9 cellular contexts compared by ENCODE assay signal in the genomic region with DNA sequence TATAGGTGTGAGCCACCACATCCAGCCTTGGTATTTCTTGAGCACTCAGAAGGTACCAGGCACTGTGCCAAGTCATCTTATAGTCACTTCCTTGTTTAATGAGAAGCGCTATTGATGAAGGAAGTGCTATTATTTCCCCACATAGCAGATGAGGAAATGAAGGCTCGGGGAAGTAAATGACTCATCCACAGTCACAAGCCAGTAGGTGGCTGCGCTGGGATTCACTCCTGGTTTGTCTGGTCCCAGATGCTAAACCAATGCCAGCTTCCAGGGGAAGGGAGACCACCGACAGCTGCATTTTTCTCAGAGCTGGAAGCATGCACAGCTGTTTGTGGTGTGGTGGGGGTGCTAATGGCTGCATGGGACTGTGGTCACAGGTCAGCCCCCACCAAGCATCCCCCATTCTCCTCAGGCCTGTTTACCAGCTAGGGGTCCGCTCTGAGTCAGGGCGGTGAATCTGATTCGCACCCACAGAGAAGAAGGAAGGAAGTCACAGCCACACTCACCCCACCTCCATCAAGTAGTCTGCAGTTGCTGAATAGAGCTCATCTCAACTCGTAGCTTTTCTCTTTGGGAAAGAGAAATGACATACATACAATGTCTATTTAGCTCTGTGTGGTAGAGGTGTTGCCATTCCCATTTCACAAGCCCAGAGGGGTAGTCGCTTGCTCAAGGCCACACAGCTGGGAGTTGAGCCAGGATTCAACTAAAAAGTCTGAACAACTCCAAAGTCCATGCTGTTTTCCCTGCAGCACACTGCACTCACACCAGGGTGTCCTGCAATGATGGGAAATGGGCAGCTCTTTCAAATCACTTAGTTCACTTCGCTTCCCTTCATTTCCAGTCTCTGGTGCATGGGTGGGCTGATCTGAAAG. TPM values are rescaled to one million over a fixed set of nuclear protein-coding genes. Genes with fewer than 3 reads are reported as not detected.
A peak's percentile ranks its signal among the peaks of the same experiment; 100 is the strongest.
DNase-seq lines count a peak whose midpoint lies in the region; ATAC-seq, FAIRE-seq and TF ChIP-seq lines count a peak whose summit lies in the region.
"Had no signal": no experiment of that assay in that cellular context is flagged by ENCODE, and none has a peak within 500 bp of the region (broad histone marks: within the 10 kb centered on the region; RNA-seq: fewer than 3 reads in every experiment).

No MANE protein-coding gene starts in this region.

- H2BK5ac ChIP-seq in neuronal stem cell (ENCODE audit: low read length): peak overlapping the region; percentile 72

- H3K4me3 ChIP-seq in heart left ventricle: no peak overlapping the region
- H3K4me3 ChIP-seq in neuronal stem cell (ENCODE audit: low read length in 2 of 2): no peak overlapping the region

- no peak overlapping the region for H3K4me2 ChIP-seq in neuronal stem cell (ENCODE audit: insufficient read depth, low read length, poor library complexity, severe bottlenecking)

- peaks cover 7% of the 10 kb centered on the region for H3K27me3 Mint-ChIP-seq in activated B cell treated with CpG ODN at 0.5 μM for 24 hours
- H3K27me3 Mint-ChIP-seq in central memory CD8-positive, alpha-beta T cell: no peaks in the 10 kb centered on the region

- 60 to 64% (median 61%) methylated on average over 6 to 10 of the region's 10 CpGs for WGBS in heart left ventricle, 4 donors
- no CpG with 5 or more reads among the region's 10 CpGs for WGBS in neuronal stem cell (ENCODE audit: extremely low coverage in 2 of 2, insufficient read length in 2 of 2, insufficient replicate concordance in 1 of 2), 2 donors

- H3K36me3 Mint-ChIP-seq in activated B cell treated with CpG ODN at 0.5 μM for 24 hours (ENCODE audit: low read depth): no peaks in the 10 kb centered on the region
- peaks cover 21% of the 10 kb centered on the region for H3K36me3 Mint-ChIP-seq in central memory CD8-positive, alpha-beta T cell (ENCODE audit: insufficient read depth)

- H3K4ac ChIP-seq in neuronal stem cell (ENCODE audit: low read length): no peak overlapping the region

- peak overlapping the region; percentile 62 for H3K4me3 Mint-ChIP-seq in activated B cell treated with CpG ODN at 0.5 μM for 24 hours
- H3K4me3 Mint-ChIP-seq in central memory CD8-positive, alpha-beta T cell: peak overlapping the region; percentile 70

- H3K27ac ChIP-seq in heart left ventricle (peak overlapping the region; percentile 34 to 89 (median 64)), neuronal stem cell (replicated peaks; ENCODE audit: low read length) (no peak overlapping the region)

- no peak overlapping the region for H4K91ac ChIP-seq in neuronal stem cell (ENCODE audit: low read depth, low read length, poor library complexity)

- intact Hi-C loops in heart left ventricle (cut with DNase I) (loop anchor here in 3 of 10 donors (10.0 kb wide), 4 partner anchors 46 to 254 kb away; a partner anchor contains a TSS), Right ventricle myocardium inferior (cut with DNase I) (no loop called here), activated B cell treated with CpG ODN at 0.5 μM for 24 hours (cut with micrococcal nuclease) (loop anchor here (1.0 to 10.0 kb wide), 3 partner anchors 25 to 534 kb away; a partner anchor contains a TSS)

- no peak overlapping the region for H3K23ac ChIP-seq in neuronal stem cell (ENCODE audit: low read depth, low read length, poor library complexity)

- H2AFZ ChIP-seq in neuronal stem cell (ENCODE audit: low read length): peak overlapping the region; percentile 52

- no peak overlapping the region for H2BK12ac ChIP-seq in neuronal stem cell (ENCODE audit: low read length)

- no peak overlapping the region for H3K18ac ChIP-seq in neuronal stem cell (ENCODE audit: low read length)

- H3K27me3 ChIP-seq in heart left ventricle (peaks cover 0 to 6% (median 0%) of the 10 kb centered on the region in 9 donors), neuronal stem cell (ENCODE audit: control insufficient read depth in 3 of 3, insufficient read depth in 3 of 3, low read depth in 1 of 3, low read length in 3 of 3) (peaks cover 0 to 39% (median 0%) of the 10 kb centered on the region in 3 experiments)

- ATAC-seq in heart left ventricle (peak in 1 of 4 donors; percentile 39), Right ventricle myocardium inferior (no peak), activated B cell treated with CpG ODN at 0.5 μM for 24 hours (ENCODE audit: low read depth) (peak; percentile 71), GM18517 (IDR thresholded peaks at IDR 0.05; ENCODE audit: unreplicated experiment) (no peak)
- ATAC-seq in central memory CD8-positive, alpha-beta T cell (replicated peaks; ENCODE audit: extremely low read depth, poor library complexity, severe bottlenecking): peak; percentile 94

- H3K79me1 ChIP-seq in neuronal stem cell (ENCODE audit: low read depth, low read length): no peaks in the 10 kb centered on the region

- no peak overlapping the region for H2AK5ac ChIP-seq in neuronal stem cell (ENCODE audit: low read depth, low read length)

- POLR2A ChIA-PET in activated B cell treated with CpG ODN at 0.5 μM for 24 hours (lab: Charles Lee): interaction anchor here (0.7 to 0.9 kb wide), 2 partner anchors 9 to 47 kb away, joined by 3 to 6 read pairs; no protein-coding TSS in a partner anchor

- TF ChIP-seq CTCF in heart left ventricle (IDR thresholded peaks at IDR 0.05) (no peak), activated B cell treated with CpG ODN at 0.5 μM for 24 hours (IDR thresholded peaks at IDR 0.05) (no peak)

- H4K8ac ChIP-seq in neuronal stem cell (ENCODE audit: low read depth, low read length): no peak overlapping the region

- H3K4me1 ChIP-seq in heart left ventricle (peaks cover 0 to 75% (median 40%) of the 10 kb centered on the region in 12 donors), neuronal stem cell (ENCODE audit: control insufficient read depth in 2 of 2, insufficient read depth in 1 of 2, low read depth in 1 of 2, low read length in 2 of 2) (peaks cover 14 to 15% of the 10 kb centered on the region in 2 donors)

- no peak for FAIRE-seq in urothelium cell line (lab: Jason Lieb, UNC)
- FAIRE-seq: endometrium had no signal

- H3K9ac ChIP-seq in neuronal stem cell (ENCODE audit: low read depth, low read length, poor library complexity): no peak overlapping the region

- H2BK120ac ChIP-seq in neuronal stem cell (ENCODE audit: low read depth, low read length): no peak overlapping the region

- peak in 4 of 5 donors; percentile 15 to 57 (median 44) for DNase-seq in heart left ventricle
- no peak for DNase-seq in Right ventricle myocardium inferior (ENCODE audit: missing footprints)
- peak; percentile 32 for DNase-seq in activated B cell treated with CpG ODN at 0.5 μM for 24 hours
- DNase-seq in central memory CD8-positive, alpha-beta T cell (ENCODE audit: low spot score in 2 of 2): peak; percentile 61 to 83
- no peak for DNase-seq in neuronal stem cell (ENCODE audit: low spot score)
- DNase-seq in urothelium cell line (ENCODE audit: low spot score): peak; percentile 66
- no peak for DNase-seq in NCI-H1417 (lab: John Stamatoyannopoulos, UW)

- TF ChIP-seq POLR2A in heart left ventricle (IDR thresholded peaks at IDR 0.05): no peak

- CTCF ChIA-PET in activated B cell treated with CpG ODN at 0.5 μM for 24 hours (lab: Charles Lee): interaction anchor here (0.9 to 2.9 kb wide), 2 partner anchors 9 to 25 kb away, joined by 3 to 22 read pairs; no protein-coding TSS in a partner anchor

- no peaks in the 10 kb centered on the region for H3K9me3 ChIP-seq in heart left ventricle
- no peaks in the 10 kb centered on the region for H3K9me3 ChIP-seq in neuronal stem cell (replicated peaks in 1 of 2; ENCODE audit: control insufficient read depth in 2 of 2, insufficient read depth in 1 of 2, low read depth in 1 of 2, low read length in 2 of 2)

- H3K36me3 ChIP-seq in heart left ventricle (no peaks in the 10 kb centered on the region), neuronal stem cell (replicated peaks in 1 of 2; ENCODE audit: control insufficient read depth in 2 of 2, insufficient read depth in 2 of 2, low read length in 2 of 2) (no peaks in the 10 kb centered on the region)

- H3K9me3 Mint-ChIP-seq in activated B cell treated with CpG ODN at 0.5 μM for 24 hours: no peaks in the 10 kb centered on the region
- no peaks in the 10 kb centered on the region for H3K9me3 Mint-ChIP-seq in central memory CD8-positive, alpha-beta T cell

- H3K14ac ChIP-seq in neuronal stem cell (ENCODE audit: low read length): no peak overlapping the region

- H3K27ac Mint-ChIP-seq in activated B cell treated with CpG ODN at 0.5 μM for 24 hours: peak overlapping the region; percentile 80
- peak overlapping the region; percentile 89 for H3K27ac Mint-ChIP-seq in central memory CD8-positive, alpha-beta T cell (ENCODE audit: low read depth)

- H2BK15ac ChIP-seq in neuronal stem cell (ENCODE audit: low read length): no peak overlapping the region

- H3K4me1 Mint-ChIP-seq in activated B cell treated with CpG ODN at 0.5 μM for 24 hours: peaks cover 57% of the 10 kb centered on the region
- H3K4me1 Mint-ChIP-seq in central memory CD8-positive, alpha-beta T cell: peaks cover 83% of the 10 kb centered on the region

RNA-seq across cellular contexts. Expression of a gene that starts 6.3 kb away (rescaled TPM):
- total RNA-seq in heart left ventricle (10 to 100 TPM; 19.1 to 69.1 (median 36.1) TPM), Right ventricle myocardium inferior (7.6 TPM), activated B cell treated with CpG ODN at 0.5 μM for 24 hours (0.07 and 0.11 TPM in 2 replicates)
- polyA plus RNA-seq in heart left ventricle: 1 to 10 TPM; 4.0 to 8.4 TPM
- 1.4 TPM for polyA plus RNA-seq in neuronal stem cell (2013, experiment 1 of 2)
- polyA plus RNA-seq in neuronal stem cell (2013, experiment 2 of 2): 1.3 TPM

Comparison
In these comparisons a context has a peak if more than half of its experiments do, and no peak if none do; other contexts are left out.
1. DNase-seq: peak in heart left ventricle (4 of 5), activated B cell treated with CpG ODN at 0.5 μM for 24 hours (single experiment), central memory CD8-positive, alpha-beta T cell (2 of 2) and urothelium cell line (single experiment); none in Right ventricle myocardium inferior (single experiment), neuronal stem cell (single experiment) and NCI-H1417 (0 of 3).
2. ATAC-seq: peak in activated B cell treated with CpG ODN at 0.5 μM for 24 hours (single experiment) and central memory CD8-positive, alpha-beta T cell (single experiment); none in Right ventricle myocardium inferior (single experiment) and GM18517 (single experiment).